In genomic region chr12:52530366-52530765, GRCh38 we compare ENCODE assay signal across 32 cellular contexts. TPM values are rescaled to one million over a fixed set of nuclear protein-coding genes. Genes with fewer than 3 reads are reported as not detected.
"Had no signal": no experiment of that assay in that cellular context is flagged by ENCODE, and none has a peak within 500 bp of the region (broad histone marks: within the 10 kb centered on the region; RNA-seq: fewer than 3 reads in every experiment).

No MANE protein-coding gene starts in this region.

- H3K4me3 ChIP-seq: colonic mucosa, gastrocnemius medialis, lower lobe of right lung, mucosa of descending colon, ovary, psoas muscle, right lobe of liver, smooth muscle cell, suprapubic skin, transverse colon, vagina had no signal

- H3K36me3 Mint-ChIP-seq: naive B cell had no signal

- H3K27ac ChIP-seq: colonic mucosa, epithelial cell of prostate, gastrocnemius medialis, lower lobe of right lung, ovary, psoas muscle, right lobe of liver, suprapubic skin, transverse colon, vagina had no signal

- H3K27ac Mint-ChIP-seq: dendritic cell treated with granulocyte-macrophage colony-stimulating factor and Interleukin-4, amounts not matched to agents 40 ng/mL and 50 ng/mL, for 4 days; endodermal cell; naive B cell had no signal

- H3K36me3 ChIP-seq: colonic mucosa, gastrocnemius medialis, lower lobe of right lung, ovary, right lobe of liver, suprapubic skin, transverse colon, vagina had no signal

- H3K9me3 ChIP-seq: colonic mucosa, gastrocnemius medialis, lower lobe of right lung, mucosa of descending colon, ovary, psoas muscle, right lobe of liver, suprapubic skin, transverse colon, vagina had no signal

- H3K27me3 ChIP-seq: colonic mucosa, gastrocnemius medialis, ovary, right lobe of liver, suprapubic skin, transverse colon, vagina had no signal

- ATAC-seq: esophagus mucosa; gastrocnemius medialis; left ventricle myocardium superior; lower lobe of right lung; mucosa of descending colon; psoas muscle; right lobe of liver; stimulated activated naive CD8-positive, alpha-beta T cell treated with anti-CD3 and anti-CD28 coated beads, Interleukin-15, amount 100 ng/mL, for 72 hours had no signal

- H3K4me3 Mint-ChIP-seq: dendritic cell treated with granulocyte-macrophage colony-stimulating factor and Interleukin-4, amounts not matched to agents 40 ng/mL and 50 ng/mL, for 4 days; endodermal cell; naive B cell; stimulated activated naive CD8-positive, alpha-beta T cell treated with anti-CD3 and anti-CD28 coated beads, Interleukin-15, amount 100 ng/mL, for 72 hours had no signal

- DNase-seq: colonic mucosa; effector CD8-positive, alpha-beta T cell; foreskin fibroblast; gastrocnemius medialis; left ventricle myocardium superior; lower lobe of right lung; mucosa of descending colon; naive B cell; occipital lobe; ovary; posterior cingulate gyrus; psoas muscle; right lobe of liver; stimulated activated CD4-positive, alpha-beta T cell treated with anti-CD3 and anti-CD28 coated beads, Interleukin-12 subunit alpha, Interleukin-12 subunit beta, amount 100 ng/mL, for 4 hours; stimulated activated CD4-positive, alpha-beta T cell treated with anti-CD3 and anti-CD28 coated beads, Interleukin-1b, Interleukin-23, amount 100 ng/mL, for 48 hours; stimulated activated CD4-positive, alpha-beta T cell treated with anti-CD3 and anti-CD28 coated beads, Interleukin-4, amount 100 ng/mL, for 1 hour; stimulated activated CD8-positive, alpha-beta memory T cell treated with anti-CD3 and anti-CD28 coated beads, Interleukin-4, amount 100 ng/mL, for 48 hours; stimulated activated naive CD4-positive, alpha-beta T cell; stimulated activated naive CD8-positive, alpha-beta T cell treated with anti-CD3 and anti-CD28 coated beads, Interleukin-15, amount 100 ng/mL, for 72 hours; transverse colon had no signal

- H3K27me3 Mint-ChIP-seq: stimulated activated naive CD8-positive, alpha-beta T cell treated with anti-CD3 and anti-CD28 coated beads, Interleukin-15, amount 100 ng/mL, for 72 hours had no signal

- H3K4me1 Mint-ChIP-seq: endodermal cell; naive B cell; stimulated activated naive CD8-positive, alpha-beta T cell treated with anti-CD3 and anti-CD28 coated beads, Interleukin-15, amount 100 ng/mL, for 72 hours had no signal

- H3K9me3 Mint-ChIP-seq: dendritic cell treated with granulocyte-macrophage colony-stimulating factor and Interleukin-4, amounts not matched to agents 40 ng/mL and 50 ng/mL, for 4 days; endodermal cell; naive B cell; stimulated activated naive CD8-positive, alpha-beta T cell treated with anti-CD3 and anti-CD28 coated beads, Interleukin-15, amount 100 ng/mL, for 72 hours had no signal

- H3K4me1 ChIP-seq: colonic mucosa, gastrocnemius medialis, lower lobe of right lung, psoas muscle, right lobe of liver, transverse colon had no signal

RNA-seq across cellular contexts. Expression of gene KRT5, which starts 10.2 kb away (rescaled TPM):
- total RNA-seq: colonic mucosa, endodermal cell, gastrocnemius medialis, glomerular endothelial cell, transverse colon had no signal
- polyA plus RNA-seq: neural cell had no signal

RNA-seq across cellular contexts. Expression of gene KRT71, which starts 22.6 kb away (rescaled TPM):
- total RNA-seq: colonic mucosa, endodermal cell, esophagus mucosa, gastrocnemius medialis, glomerular endothelial cell, left ventricle myocardium superior, lower lobe of right lung, mucosa of descending colon, occipital lobe, ovary, psoas muscle, renal cortical epithelial cell, right lobe of liver, smooth muscle cell, transverse colon, ureter, vagina had no signal
- polyA plus RNA-seq: keratinocyte, neural cell, ovary, psoas muscle, smooth muscle cell had no signal

RNA-seq across cellular contexts. Expression of gene KRT6A, which starts 37.3 kb away (rescaled TPM):
- total RNA-seq: colonic mucosa, endodermal cell, gastrocnemius medialis, glomerular endothelial cell, transverse colon had no signal
- polyA plus RNA-seq: neural cell had no signal

RNA-seq across cellular contexts. Expression of gene KRT74, which starts 43.3 kb away (rescaled TPM):
- total RNA-seq: colonic mucosa, endodermal cell, gastrocnemius medialis, glomerular endothelial cell, left ventricle myocardium superior, lower lobe of right lung, mucosa of descending colon, occipital lobe, ovary, psoas muscle, renal cortical epithelial cell, right lobe of liver, smooth muscle cell, transverse colon, vagina had no signal
- polyA plus RNA-seq: neural cell, ovary, psoas muscle, smooth muscle cell had no signal

RNA-seq across cellular contexts. Expression of gene KRT6C, which starts 56.8 kb away (rescaled TPM):
- total RNA-seq: colonic mucosa, endodermal cell, gastrocnemius medialis, glomerular endothelial cell, left ventricle myocardium superior, lower lobe of right lung, occipital lobe, renal cortical epithelial cell had no signal
- polyA plus RNA-seq: neural cell, ovary had no signal
